In the genomic region with DNA sequence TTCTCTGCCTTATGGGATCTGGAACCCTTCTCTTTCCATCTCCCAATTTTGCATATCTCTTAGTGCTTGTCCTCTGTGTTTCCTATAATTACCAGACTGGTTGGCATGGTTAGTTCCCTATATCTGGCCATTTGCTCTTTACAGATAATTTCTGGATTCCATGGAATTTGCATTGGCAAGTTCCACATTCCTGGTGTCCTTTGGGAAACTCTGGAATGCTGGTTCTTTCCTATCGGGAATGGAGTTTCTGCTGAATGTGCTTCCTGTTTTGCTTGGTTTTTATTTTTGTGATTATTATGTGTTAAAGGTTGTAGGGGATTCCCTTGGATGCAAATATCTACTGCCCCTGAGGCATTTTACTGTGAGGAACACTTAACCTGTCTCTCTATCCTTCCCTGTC, we compare ENCODE assay signal across 1 cellular context.
TF ChIP-seq lines count a peak whose summit lies in the region.

No MANE protein-coding gene starts in this region.

TF ChIP-seq in GM12878, 131 proteins besides CTCF, POLR2A, EP300 and RAD21 (continued from another document):
- TF ChIP-seq, protein P1, sequence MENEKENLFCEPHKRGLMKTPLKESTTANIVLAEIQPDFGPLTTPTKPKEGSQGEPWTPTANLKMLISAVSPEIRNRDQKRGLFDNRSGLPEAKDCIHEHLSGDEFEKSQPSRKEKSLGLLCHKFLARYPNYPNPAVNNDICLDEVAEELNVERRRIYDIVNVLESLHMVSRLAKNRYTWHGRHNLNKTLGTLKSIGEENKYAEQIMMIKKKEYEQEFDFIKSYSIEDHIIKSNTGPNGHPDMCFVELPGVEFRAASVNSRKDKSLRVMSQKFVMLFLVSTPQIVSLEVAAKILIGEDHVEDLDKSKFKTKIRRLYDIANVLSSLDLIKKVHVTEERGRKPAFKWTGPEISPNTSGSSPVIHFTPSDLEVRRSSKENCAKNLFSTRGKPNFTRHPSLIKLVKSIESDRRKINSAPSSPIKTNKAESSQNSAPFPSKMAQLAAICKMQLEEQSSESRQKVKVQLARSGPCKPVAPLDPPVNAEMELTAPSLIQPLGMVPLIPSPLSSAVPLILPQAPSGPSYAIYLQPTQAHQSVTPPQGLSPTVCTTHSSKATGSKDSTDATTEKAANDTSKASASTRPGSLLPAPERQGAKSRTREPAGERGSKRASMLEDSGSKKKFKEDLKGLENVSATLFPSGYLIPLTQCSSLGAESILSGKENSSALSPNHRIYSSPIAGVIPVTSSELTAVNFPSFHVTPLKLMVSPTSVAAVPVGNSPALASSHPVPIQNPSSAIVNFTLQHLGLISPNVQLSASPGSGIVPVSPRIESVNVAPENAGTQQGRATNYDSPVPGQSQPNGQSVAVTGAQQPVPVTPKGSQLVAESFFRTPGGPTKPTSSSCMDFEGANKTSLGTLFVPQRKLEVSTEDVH (IDR thresholded peaks at IDR 0.05; ENCODE audit: low read depth, partially characterized antibody): no peak
- TF ChIP-seq TBL1XR1 (IDR thresholded peaks at IDR 0.05; ENCODE audit: low read depth, low read length): no peak
